1 cellular context compared by ENCODE assay signal in the genomic region with DNA sequence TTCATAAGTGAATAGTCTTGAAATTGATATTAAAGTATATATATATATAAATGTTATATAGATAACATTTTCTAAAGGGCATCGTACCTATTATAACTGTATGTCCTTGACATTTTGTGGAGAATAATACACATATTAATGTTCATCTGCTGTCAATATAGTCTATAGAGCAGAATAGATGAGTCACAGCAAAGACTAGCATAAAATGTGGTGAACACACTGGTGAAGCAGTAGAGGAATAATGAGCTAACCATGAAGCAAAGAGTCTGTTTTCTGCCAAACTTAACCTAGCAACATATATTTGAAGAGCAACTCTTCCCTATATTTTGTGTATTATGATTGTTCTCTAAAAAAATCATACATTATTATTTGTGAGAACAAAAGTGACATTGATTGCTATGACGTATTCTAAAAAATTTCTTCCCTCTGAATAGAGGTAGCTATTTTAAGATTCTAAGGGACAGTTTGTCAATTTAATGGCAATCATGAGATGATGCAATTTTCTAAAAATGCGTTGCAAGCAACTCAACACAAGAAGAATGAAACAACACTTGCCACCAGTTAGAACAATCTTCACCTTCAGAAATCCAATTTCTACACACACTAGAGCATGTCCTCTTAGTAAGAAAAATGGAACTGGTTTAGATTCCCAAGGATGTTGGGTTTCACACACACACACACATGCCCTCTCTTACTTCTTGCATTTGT.
TF ChIP-seq lines count a peak whose summit lies in the region.

No MANE protein-coding gene starts in this region.

TF ChIP-seq in K562, 482 proteins besides CTCF, POLR2A, EP300 and RAD21:
- no peak for TF ChIP-seq ZZZ3 (IDR thresholded peaks at IDR 0.05)
- no peak for TF ChIP-seq CEBPG (CRISPR knock-in tag; IDR thresholded peaks at IDR 0.05)
- peak in 1 of 2 experiments; percentile 61; a peak in 2 of 4 replicates for TF ChIP-seq CEBPG (tag; conservative IDR thresholded peaks at IDR 0.05 in 1 of 2, IDR thresholded peaks at IDR 0.05 in 1 of 2)
- no peak for TF ChIP-seq ARNT (IDR thresholded peaks at IDR 0.05)
- TF ChIP-seq, protein P1, sequence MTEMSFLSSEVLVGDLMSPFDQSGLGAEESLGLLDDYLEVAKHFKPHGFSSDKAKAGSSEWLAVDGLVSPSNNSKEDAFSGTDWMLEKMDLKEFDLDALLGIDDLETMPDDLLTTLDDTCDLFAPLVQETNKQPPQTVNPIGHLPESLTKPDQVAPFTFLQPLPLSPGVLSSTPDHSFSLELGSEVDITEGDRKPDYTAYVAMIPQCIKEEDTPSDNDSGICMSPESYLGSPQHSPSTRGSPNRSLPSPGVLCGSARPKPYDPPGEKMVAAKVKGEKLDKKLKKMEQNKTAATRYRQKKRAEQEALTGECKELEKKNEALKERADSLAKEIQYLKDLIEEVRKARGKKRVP (CRISPR knock-in tag; IDR thresholded peaks at IDR 0.05): 0 out of 2 replicates have a peak, but pooled peaks have one; percentile 34
- TF ChIP-seq ZSCAN32 (CRISPR knock-in tag; IDR thresholded peaks at IDR 0.05): 0 out of 2 replicates have a peak, but pooled peaks have one; percentile 19
- TF ChIP-seq EWSR1 (IDR thresholded peaks at IDR 0.05; ENCODE audit: borderline replicate concordance, low read depth, partially characterized antibody): no peak
